Comparison of ENCODE assay signal across 27 cellular contexts in the genomic region with DNA sequence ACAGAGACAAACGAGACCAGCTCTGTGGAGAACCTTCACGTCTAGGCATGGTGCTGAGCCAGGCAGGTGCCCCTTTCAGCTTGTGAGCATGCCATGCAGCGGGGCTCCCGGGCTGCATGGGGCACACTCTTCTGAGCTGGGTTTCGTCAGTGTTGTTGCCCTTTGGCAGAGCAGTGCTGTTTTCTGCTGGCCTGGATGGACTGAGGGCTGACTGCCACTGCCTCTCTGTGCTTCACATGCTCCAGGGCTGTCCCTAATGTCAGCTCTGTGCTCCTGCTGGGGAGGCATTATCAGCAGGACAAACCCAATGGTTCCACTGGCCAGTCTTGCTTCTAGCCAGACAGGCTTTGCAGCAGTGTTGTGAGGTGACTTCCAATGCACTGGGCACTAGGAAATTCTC. TPM values are rescaled to one million over a fixed set of nuclear protein-coding genes. Genes with fewer than 3 reads are reported as not detected.
"Had no signal": no experiment of that assay in that cellular context is flagged by ENCODE, and none has a peak within 500 bp of the region (broad histone marks: within the 10 kb centered on the region; RNA-seq: fewer than 3 reads in every experiment).

No MANE protein-coding gene starts in this region.

- H3K4me2 ChIP-seq: KMS-11 had no signal

- H3K4me1 Mint-ChIP-seq: activated CD4-positive, alpha-beta T cell treated with anti-CD3 and anti-CD28 coated beads, Interleukin-2, amount 10 ng/mL, durations not matched to agents 7 days and 5 days; activated naive CD4-positive, alpha-beta T cell treated with anti-CD3 and anti-CD28 coated beads, Interleukin-2, amount 10 ng/mL, durations not matched to agents 7 days and 5 days; activated naive CD8-positive, alpha-beta T cell treated with anti-CD3 and anti-CD28 coated beads, Interleukin-2, amount 10 ng/mL, durations not matched to agents 7 days and 5 days; activated T-helper 17 cell treated with anti-CD3 and anti-CD28 coated beads, Interleukin-2, amount 50 U/mL, for 72 hours had no signal

- H3K36me3 Mint-ChIP-seq: activated CD4-positive, alpha-beta memory T cell treated with anti-CD3 and anti-CD28 coated beads for 36 hours; activated naive CD4-positive, alpha-beta T cell treated with anti-CD3 and anti-CD28 coated beads, Interleukin-2, amount 10 ng/mL, durations not matched to agents 7 days and 5 days; activated naive CD8-positive, alpha-beta T cell treated with anti-CD3 and anti-CD28 coated beads, Interleukin-2, amount 10 ng/mL, durations not matched to agents 7 days and 5 days; T-cell had no signal

- ATAC-seq: activated T-cell treated with anti-CD3 and anti-CD28 coated beads, Interleukin-2, amount 50 U/mL, for 4 hours; activated T-helper 17 cell treated with anti-CD3 and anti-CD28 coated beads, Interleukin-2, amount 50 U/mL, for 72 hours; Panc1; Right ventricle myocardium inferior; T-cell had no signal

- H3K27ac Mint-ChIP-seq: activated CD4-positive, alpha-beta memory T cell treated with anti-CD3 and anti-CD28 coated beads for 36 hours; activated CD4-positive, alpha-beta T cell treated with anti-CD3 and anti-CD28 coated beads, Interleukin-2, amount 10 ng/mL, durations not matched to agents 7 days and 5 days; activated naive CD4-positive, alpha-beta T cell treated with anti-CD3 and anti-CD28 coated beads, Interleukin-2, amount 10 ng/mL, durations not matched to agents 7 days and 5 days; activated T-helper 17 cell treated with anti-CD3 and anti-CD28 coated beads, Interleukin-2, amount 50 U/mL, for 72 hours; T-cell had no signal

- H3K27ac ChIP-seq: KMS-11, SK-N-MC, VCaP had no signal

- H3K9ac ChIP-seq: KMS-11 had no signal

- H3K27me3 Mint-ChIP-seq: activated T-helper 17 cell treated with anti-CD3 and anti-CD28 coated beads, Interleukin-2, amount 50 U/mL, for 72 hours had no signal

- H3K9me3 Mint-ChIP-seq: activated CD4-positive, alpha-beta memory T cell treated with anti-CD3 and anti-CD28 coated beads for 36 hours; activated CD4-positive, alpha-beta T cell treated with anti-CD3 and anti-CD28 coated beads, Interleukin-2, amount 10 ng/mL, durations not matched to agents 7 days and 5 days; activated naive CD4-positive, alpha-beta T cell treated with anti-CD3 and anti-CD28 coated beads, Interleukin-2, amount 10 ng/mL, durations not matched to agents 7 days and 5 days; activated naive CD8-positive, alpha-beta T cell treated with anti-CD3 and anti-CD28 coated beads, Interleukin-2, amount 10 ng/mL, durations not matched to agents 7 days and 5 days; activated T-cell treated with anti-CD3 and anti-CD28 coated beads, Interleukin-2, amount 50 U/mL, for 4 hours; activated T-helper 17 cell treated with anti-CD3 and anti-CD28 coated beads, Interleukin-2, amount 50 U/mL, for 72 hours; T-cell had no signal

- DNase-seq: activated CD4-positive, alpha-beta memory T cell treated with anti-CD3 and anti-CD28 coated beads for 36 hours; activated CD4-positive, alpha-beta T cell treated with anti-CD3 and anti-CD28 coated beads, Interleukin-2, amount 10 ng/mL, durations not matched to agents 7 days and 5 days; activated CD4-positive, CD25-positive, alpha-beta regulatory T cell; activated CD8-positive, alpha-beta memory T cell treated with anti-CD3 and anti-CD28 coated beads for 24 hours; activated gamma-delta T cell; activated naive CD4-positive, alpha-beta T cell treated with anti-CD3 and anti-CD28 coated beads, Interleukin-2, amount 10 ng/mL, durations not matched to agents 7 days and 5 days; activated naive CD8-positive, alpha-beta T cell treated with anti-CD3 and anti-CD28 coated beads, Interleukin-2, amount 10 ng/mL, durations not matched to agents 7 days and 5 days; activated T-cell treated with anti-CD3 and anti-CD28 coated beads, Interleukin-2, amount 50 U/mL, for 4 hours; aorta; NCI-H1092 treated with DMSO at 0.1 percent for 48 hours; NCI-H1436; NCI-H1694 treated with DMSO at 0.1 percent for 48 hours; NCI-H2029 treated with DMSO at 0.1 percent for 48 hours; NCI-H510A treated with DMSO at 0.1 percent for 48 hours; NCI-H69; NK-92 treated with Interleukin-12 subunit alpha and Interleukin-12 subunit beta, amount 100 ng/mL, for 24 hours; OCI-M1; RPMI8226; T-cell; T-helper 2 cell had no signal

- H3K4me3 Mint-ChIP-seq: activated CD4-positive, alpha-beta memory T cell treated with anti-CD3 and anti-CD28 coated beads for 36 hours; activated CD4-positive, alpha-beta T cell treated with anti-CD3 and anti-CD28 coated beads, Interleukin-2, amount 10 ng/mL, durations not matched to agents 7 days and 5 days; activated naive CD4-positive, alpha-beta T cell treated with anti-CD3 and anti-CD28 coated beads, Interleukin-2, amount 10 ng/mL, durations not matched to agents 7 days and 5 days; activated naive CD8-positive, alpha-beta T cell treated with anti-CD3 and anti-CD28 coated beads, Interleukin-2, amount 10 ng/mL, durations not matched to agents 7 days and 5 days; activated T-cell treated with anti-CD3 and anti-CD28 coated beads, Interleukin-2, amount 50 U/mL, for 4 hours; activated T-helper 17 cell treated with anti-CD3 and anti-CD28 coated beads, Interleukin-2, amount 50 U/mL, for 72 hours; T-cell had no signal

RNA-seq across cellular contexts. Expression of a gene that starts 9.5 kb away (rescaled TPM):
- total RNA-seq: activated CD4-positive, alpha-beta memory T cell treated with anti-CD3 and anti-CD28 coated beads for 36 hours; activated CD4-positive, alpha-beta T cell treated with anti-CD3 and anti-CD28 coated beads, Interleukin-2, amount 10 ng/mL, durations not matched to agents 7 days and 5 days; activated naive CD8-positive, alpha-beta T cell treated with anti-CD3 and anti-CD28 coated beads, Interleukin-2, amount 10 ng/mL, durations not matched to agents 7 days and 5 days; activated T-cell treated with anti-CD3 and anti-CD28 coated beads, Interleukin-2, amount 50 U/mL, for 4 hours; activated T-helper 17 cell treated with anti-CD3 and anti-CD28 coated beads, Interleukin-2, amount 50 U/mL, for 72 hours; MCF 10A had no signal
